Comparison of ENCODE assay signal across 1 cellular context in the genomic region with DNA sequence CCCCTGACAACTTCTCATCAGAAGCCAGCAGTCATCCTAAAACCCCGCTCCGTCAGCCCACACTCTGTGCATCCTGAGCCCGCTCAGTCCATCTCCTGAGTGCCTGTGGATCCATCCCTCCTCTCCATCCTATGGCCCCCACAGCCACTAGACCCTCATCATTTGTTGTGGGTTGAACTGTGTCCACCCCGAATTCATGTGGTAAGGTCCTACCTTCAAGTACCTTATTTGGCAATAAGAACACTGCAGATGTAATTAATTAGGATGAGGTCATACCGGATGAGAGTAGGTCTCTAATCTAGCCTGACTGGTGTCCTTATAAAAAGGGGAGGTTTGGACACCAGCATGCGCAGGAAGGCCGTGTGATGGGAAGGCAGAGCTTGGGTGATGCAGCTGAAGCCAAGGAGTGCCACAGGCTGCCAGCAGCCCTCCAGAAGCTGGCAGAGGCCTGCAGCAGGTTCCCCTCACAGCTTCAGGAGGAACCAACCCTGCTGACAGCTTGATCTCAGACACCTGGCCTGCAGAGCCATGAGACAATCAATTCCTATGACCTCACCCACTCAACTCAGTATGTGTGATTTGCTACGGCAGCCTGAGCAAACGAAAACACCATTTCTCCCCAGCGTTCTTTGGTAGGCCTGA.
TF ChIP-seq lines count a peak whose summit lies in the region.

No MANE protein-coding gene starts in this region.

TF ChIP-seq in HEK293, 187 proteins besides CTCF, POLR2A, EP300 and RAD21 (continued from another document and continues in another):
- TF ChIP-seq, protein P1, sequence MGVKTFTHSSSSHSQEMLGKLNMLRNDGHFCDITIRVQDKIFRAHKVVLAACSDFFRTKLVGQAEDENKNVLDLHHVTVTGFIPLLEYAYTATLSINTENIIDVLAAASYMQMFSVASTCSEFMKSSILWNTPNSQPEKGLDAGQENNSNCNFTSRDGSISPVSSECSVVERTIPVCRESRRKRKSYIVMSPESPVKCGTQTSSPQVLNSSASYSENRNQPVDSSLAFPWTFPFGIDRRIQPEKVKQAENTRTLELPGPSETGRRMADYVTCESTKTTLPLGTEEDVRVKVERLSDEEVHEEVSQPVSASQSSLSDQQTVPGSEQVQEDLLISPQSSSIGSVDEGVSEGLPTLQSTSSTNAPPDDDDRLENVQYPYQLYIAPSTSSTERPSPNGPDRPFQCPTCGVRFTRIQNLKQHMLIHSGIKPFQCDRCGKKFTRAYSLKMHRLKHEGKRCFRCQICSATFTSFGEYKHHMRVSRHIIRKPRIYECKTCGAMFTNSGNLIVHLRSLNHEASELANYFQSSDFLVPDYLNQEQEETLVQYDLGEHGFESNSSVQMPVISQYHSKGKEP (tag by site-specific recombination; IDR thresholded peaks at IDR 0.05): no peak
- TF ChIP-seq, protein P2, sequence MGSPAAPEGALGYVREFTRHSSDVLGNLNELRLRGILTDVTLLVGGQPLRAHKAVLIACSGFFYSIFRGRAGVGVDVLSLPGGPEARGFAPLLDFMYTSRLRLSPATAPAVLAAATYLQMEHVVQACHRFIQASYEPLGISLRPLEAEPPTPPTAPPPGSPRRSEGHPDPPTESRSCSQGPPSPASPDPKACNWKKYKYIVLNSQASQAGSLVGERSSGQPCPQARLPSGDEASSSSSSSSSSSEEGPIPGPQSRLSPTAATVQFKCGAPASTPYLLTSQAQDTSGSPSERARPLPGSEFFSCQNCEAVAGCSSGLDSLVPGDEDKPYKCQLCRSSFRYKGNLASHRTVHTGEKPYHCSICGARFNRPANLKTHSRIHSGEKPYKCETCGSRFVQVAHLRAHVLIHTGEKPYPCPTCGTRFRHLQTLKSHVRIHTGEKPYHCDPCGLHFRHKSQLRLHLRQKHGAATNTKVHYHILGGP (tag by site-specific recombination; IDR thresholded peaks at IDR 0.05): no peak
- TF ChIP-seq, protein P3, sequence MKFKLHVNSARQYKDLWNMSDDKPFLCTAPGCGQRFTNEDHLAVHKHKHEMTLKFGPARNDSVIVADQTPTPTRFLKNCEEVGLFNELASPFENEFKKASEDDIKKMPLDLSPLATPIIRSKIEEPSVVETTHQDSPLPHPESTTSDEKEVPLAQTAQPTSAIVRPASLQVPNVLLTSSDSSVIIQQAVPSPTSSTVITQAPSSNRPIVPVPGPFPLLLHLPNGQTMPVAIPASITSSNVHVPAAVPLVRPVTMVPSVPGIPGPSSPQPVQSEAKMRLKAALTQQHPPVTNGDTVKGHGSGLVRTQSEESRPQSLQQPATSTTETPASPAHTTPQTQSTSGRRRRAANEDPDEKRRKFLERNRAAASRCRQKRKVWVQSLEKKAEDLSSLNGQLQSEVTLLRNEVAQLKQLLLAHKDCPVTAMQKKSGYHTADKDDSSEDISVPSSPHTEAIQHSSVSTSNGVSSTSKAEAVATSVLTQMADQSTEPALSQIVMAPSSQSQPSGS (tag by site-specific recombination; IDR thresholded peaks at IDR 0.05; ENCODE audit: low read depth): no peak
- TF ChIP-seq SP2 (tag by site-specific recombination; IDR thresholded peaks at IDR 0.05) (peak; percentile 37), ZNF391 (tag by site-specific recombination; IDR thresholded peaks at IDR 0.05; ENCODE audit: borderline replicate concordance, low read depth) (no peak), ZNF610 (tag by site-specific recombination; IDR thresholded peaks at IDR 0.05; ENCODE audit: borderline replicate concordance) (no peak), ZBTB8A (tag by site-specific recombination; IDR thresholded peaks at IDR 0.05) (no peak), ZNF596 (tag by site-specific recombination; IDR thresholded peaks at IDR 0.05) (no peak), SP7 (tag by site-specific recombination; IDR thresholded peaks at IDR 0.05) (peak; percentile 58), ZNF629 (tag by site-specific recombination; IDR thresholded peaks at IDR 0.05) (peak; percentile 90), ZNF112 (tag by site-specific recombination; IDR thresholded peaks at IDR 0.05) (no peak), ZNF843 (tag by site-specific recombination; IDR thresholded peaks at IDR 0.05) (0 out of 2 replicates have a peak, but pooled peaks have one; percentile 23), ZNF600 (tag by site-specific recombination; IDR thresholded peaks at IDR 0.05) (0 out of 2 replicates have a peak, but pooled peaks have one; percentile 28), ZNF561 (tag by site-specific recombination; IDR thresholded peaks at IDR 0.05; ENCODE audit: borderline replicate concordance) (no peak), WT1 (tag by site-specific recombination; IDR thresholded peaks at IDR 0.05) (no peak), GLI2 (tag by site-specific recombination; IDR thresholded peaks at IDR 0.05; ENCODE audit: borderline replicate concordance, low read depth) (no peak), ZNF292 (tag by site-specific recombination; IDR thresholded peaks at IDR 0.05; ENCODE audit: borderline replicate concordance, low read depth) (no peak), KLF9 (tag by site-specific recombination; IDR thresholded peaks at IDR 0.05; ENCODE audit: low read depth) (no peak), EGR2 (tag by site-specific recombination; IDR thresholded peaks at IDR 0.05; ENCODE audit: low read depth) (no peak), ZFP37 (tag by site-specific recombination; IDR thresholded peaks at IDR 0.05) (peak; percentile 89), ZNF558 (tag by site-specific recombination; IDR thresholded peaks at IDR 0.05) (no peak), ZNF138 (tag by site-specific recombination; IDR thresholded peaks at IDR 0.05; ENCODE audit: borderline replicate concordance) (no peak), ZBTB20 (tag by site-specific recombination; IDR thresholded peaks at IDR 0.05) (no peak), ZNF701 (tag by site-specific recombination; IDR thresholded peaks at IDR 0.05) (no peak), BCL11B (tag by site-specific recombination; IDR thresholded peaks at IDR 0.05; ENCODE audit: low read depth) (no peak), HOXC10 (CRISPR knock-in tag; IDR thresholded peaks at IDR 0.05) (no peak), ZNF202 (tag by site-specific recombination; IDR thresholded peaks at IDR 0.05; ENCODE audit: borderline replicate concordance) (no peak), SP3 (tag by site-specific recombination; IDR thresholded peaks at IDR 0.05) (peak; percentile 45; the same call in 1 of the 2 replicates), KLF1 (tag by site-specific recombination; IDR thresholded peaks at IDR 0.05) (0 out of 2 replicates have a peak, but pooled peaks have one; percentile 27), ZNF624 (tag by site-specific recombination; IDR thresholded peaks at IDR 0.05) (no peak), ZNF184 (tag by site-specific recombination; IDR thresholded peaks at IDR 0.05) (no peak), KLF8 (tag by site-specific recombination; IDR thresholded peaks at IDR 0.05) (no peak), ZIC2 (tag by site-specific recombination; IDR thresholded peaks at IDR 0.05) (peak; percentile 76)
- TF ChIP-seq, protein P4, sequence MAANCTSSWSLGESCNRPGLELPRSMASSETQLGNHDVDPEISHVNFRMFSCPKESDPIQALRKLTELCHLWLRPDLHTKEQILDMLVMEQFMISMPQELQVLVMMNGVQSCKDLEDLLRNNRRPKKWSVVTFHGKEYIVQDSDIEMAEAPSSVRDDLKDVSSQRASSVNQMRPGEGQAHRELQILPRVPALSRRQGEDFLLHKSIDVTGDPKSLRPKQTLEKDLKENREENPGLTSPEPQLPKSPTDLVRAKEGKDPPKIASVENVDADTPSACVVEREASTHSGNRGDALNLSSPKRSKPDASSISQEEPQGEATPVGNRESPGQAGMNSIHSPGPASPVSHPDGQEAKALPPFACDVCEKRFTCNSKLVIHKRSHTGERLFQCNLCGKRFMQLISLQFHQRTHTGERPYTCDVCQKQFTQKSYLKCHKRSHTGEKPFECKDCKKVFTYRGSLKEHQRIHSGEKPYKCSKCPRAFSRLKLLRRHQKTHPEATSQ (tag by site-specific recombination; IDR thresholded peaks at IDR 0.05): no peak
- TF ChIP-seq, protein P5, sequence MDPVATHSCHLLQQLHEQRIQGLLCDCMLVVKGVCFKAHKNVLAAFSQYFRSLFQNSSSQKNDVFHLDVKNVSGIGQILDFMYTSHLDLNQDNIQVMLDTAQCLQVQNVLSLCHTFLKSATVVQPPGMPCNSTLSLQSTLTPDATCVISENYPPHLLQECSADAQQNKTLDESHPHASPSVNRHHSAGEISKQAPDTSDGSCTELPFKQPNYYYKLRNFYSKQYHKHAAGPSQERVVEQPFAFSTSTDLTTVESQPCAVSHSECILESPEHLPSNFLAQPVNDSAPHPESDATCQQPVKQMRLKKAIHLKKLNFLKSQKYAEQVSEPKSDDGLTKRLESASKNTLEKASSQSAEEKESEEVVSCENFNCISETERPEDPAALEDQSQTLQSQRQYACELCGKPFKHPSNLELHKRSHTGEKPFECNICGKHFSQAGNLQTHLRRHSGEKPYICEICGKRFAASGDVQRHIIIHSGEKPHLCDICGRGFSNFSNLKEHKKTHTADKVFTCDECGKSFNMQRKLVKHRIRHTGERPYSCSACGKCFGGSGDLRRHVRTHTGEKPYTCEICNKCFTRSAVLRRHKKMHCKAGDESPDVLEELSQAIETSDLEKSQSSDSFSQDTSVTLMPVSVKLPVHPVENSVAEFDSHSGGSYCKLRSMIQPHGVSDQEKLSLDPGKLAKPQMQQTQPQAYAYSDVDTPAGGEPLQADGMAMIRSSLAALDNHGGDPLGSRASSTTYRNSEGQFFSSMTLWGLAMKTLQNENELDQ (tag by site-specific recombination; IDR thresholded peaks at IDR 0.05; ENCODE audit: low read depth): no peak
- TF ChIP-seq, protein P6, sequence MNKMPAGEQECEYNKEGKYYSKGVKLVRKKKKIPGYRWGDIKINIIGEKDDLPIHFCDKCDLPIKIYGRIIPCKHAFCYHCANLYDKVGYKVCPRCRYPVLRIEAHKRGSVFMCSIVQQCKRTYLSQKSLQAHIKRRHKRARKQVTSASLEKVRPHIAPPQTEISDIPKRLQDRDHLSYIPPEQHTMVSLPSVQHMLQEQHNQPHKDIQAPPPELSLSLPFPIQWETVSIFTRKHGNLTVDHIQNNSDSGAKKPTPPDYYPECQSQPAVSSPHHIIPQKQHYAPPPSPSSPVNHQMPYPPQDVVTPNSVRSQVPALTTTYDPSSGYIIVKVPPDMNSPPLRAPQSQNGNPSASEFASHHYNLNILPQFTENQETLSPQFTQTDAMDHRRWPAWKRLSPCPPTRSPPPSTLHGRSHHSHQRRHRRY (tag by site-specific recombination; IDR thresholded peaks at IDR 0.05): no peak
- TF ChIP-seq, protein P7, sequence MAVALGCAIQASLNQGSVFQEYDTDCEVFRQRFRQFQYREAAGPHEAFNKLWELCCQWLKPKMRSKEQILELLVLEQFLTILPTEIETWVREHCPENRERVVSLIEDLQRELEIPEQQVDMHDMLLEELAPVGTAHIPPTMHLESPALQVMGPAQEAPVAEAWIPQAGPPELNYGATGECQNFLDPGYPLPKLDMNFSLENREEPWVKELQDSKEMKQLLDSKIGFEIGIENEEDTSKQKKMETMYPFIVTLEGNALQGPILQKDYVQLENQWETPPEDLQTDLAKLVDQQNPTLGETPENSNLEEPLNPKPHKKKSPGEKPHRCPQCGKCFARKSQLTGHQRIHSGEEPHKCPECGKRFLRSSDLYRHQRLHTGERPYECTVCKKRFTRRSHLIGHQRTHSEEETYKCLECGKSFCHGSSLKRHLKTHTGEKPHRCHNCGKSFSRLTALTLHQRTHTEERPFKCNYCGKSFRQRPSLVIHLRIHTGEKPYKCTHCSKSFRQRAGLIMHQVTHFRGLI (tag by site-specific recombination; IDR thresholded peaks at IDR 0.05): no peak
- TF ChIP-seq, protein P8, sequence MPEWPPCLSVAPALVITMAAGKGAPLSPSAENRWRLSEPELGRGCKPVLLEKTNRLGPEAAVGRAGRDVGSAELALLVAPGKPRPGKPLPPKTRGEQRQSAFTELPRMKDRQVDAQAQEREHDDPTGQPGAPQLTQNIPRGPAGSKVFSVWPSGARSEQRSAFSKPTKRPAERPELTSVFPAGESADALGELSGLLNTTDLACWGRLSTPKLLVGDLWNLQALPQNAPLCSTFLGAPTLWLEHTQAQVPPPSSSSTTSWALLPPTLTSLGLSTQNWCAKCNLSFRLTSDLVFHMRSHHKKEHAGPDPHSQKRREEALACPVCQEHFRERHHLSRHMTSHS (tag by site-specific recombination; IDR thresholded peaks at IDR 0.05): no peak
- TF ChIP-seq, protein P9, sequence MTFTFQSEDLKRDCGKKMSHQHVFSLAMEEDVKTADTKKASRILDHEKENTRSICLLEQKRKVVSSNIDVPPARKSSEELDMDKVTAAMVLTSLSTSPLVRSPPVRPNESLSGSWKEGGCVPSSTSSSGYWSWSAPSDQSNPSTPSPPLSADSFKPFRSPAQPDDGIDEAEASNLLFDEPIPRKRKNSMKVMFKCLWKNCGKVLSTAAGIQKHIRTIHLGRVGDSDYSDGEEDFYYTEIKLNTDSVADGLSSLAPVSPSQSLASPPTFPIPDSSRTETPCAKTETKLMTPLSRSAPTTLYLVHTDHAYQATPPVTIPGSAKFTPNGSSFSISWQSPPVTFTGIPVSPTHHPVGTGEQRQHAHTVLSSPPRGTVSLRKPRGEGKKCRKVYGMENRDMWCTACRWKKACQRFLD (tag by site-specific recombination; IDR thresholded peaks at IDR 0.05): no peak
- TF ChIP-seq, protein P10, sequence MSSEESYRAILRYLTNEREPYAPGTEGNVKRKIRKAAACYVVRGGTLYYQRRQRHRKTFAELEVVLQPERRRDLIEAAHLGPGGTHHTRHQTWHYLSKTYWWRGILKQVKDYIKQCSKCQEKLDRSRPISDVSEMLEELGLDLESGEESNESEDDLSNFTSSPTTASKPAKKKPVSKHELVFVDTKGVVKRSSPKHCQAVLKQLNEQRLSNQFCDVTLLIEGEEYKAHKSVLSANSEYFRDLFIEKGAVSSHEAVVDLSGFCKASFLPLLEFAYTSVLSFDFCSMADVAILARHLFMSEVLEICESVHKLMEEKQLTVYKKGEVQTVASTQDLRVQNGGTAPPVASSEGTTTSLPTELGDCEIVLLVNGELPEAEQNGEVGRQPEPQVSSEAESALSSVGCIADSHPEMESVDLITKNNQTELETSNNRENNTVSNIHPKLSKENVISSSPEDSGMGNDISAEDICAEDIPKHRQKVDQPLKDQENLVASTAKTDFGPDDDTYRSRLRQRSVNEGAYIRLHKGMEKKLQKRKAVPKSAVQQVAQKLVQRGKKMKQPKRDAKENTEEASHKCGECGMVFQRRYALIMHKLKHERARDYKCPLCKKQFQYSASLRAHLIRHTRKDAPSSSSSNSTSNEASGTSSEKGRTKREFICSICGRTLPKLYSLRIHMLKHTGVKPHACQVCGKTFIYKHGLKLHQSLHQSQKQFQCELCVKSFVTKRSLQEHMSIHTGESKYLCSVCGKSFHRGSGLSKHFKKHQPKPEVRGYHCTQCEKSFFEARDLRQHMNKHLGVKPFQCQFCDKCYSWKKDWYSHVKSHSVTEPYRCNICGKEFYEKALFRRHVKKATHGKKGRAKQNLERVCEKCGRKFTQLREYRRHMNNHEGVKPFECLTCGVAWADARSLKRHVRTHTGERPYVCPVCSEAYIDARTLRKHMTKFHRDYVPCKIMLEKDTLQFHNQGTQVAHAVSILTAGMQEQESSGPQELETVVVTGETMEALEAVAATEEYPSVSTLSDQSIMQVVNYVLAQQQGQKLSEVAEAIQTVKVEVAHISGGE (tag by site-specific recombination; conservative IDR thresholded peaks at IDR 0.05; ENCODE audit: low read depth): 0 out of 2 replicates have a peak, but pooled peaks have one; percentile 28
- TF ChIP-seq, protein P11, sequence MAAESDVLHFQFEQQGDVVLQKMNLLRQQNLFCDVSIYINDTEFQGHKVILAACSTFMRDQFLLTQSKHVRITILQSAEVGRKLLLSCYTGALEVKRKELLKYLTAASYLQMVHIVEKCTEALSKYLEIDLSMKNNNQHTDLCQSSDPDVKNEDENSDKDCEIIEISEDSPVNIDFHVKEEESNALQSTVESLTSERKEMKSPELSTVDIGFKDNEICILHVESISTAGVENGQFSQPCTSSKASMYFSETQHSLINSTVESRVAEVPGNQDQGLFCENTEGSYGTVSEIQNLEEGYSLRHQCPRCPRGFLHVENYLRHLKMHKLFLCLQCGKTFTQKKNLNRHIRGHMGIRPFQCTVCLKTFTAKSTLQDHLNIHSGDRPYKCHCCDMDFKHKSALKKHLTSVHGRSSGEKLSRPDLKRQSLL (tag by site-specific recombination; IDR thresholded peaks at IDR 0.05): no peak
